In genomic region chr1:6280761-6281451, GRCh38 we compare ENCODE assay signal across 14 cellular contexts. TPM values are rescaled to one million over a fixed set of nuclear protein-coding genes. Genes with fewer than 3 reads are reported as not detected.
DNase-seq lines count a peak whose midpoint lies in the region; ATAC-seq and TF ChIP-seq lines count a peak whose summit lies in the region.
"Had no signal": no experiment of that assay in that cellular context is flagged by ENCODE, and none has a peak within 500 bp of the region (broad histone marks: within the 10 kb centered on the region; RNA-seq: fewer than 3 reads in every experiment).

No MANE protein-coding gene starts in this region.

- POLR2A ChIA-PET in CD4-positive, alpha-beta memory T cell (lab: Charles Lee; ENCODE audit: partially characterized antibody): no interaction called here

- DNase-seq in foreskin keratinocyte (no peak), osteocyte (ENCODE audit: extremely low spot score, unreplicated experiment) (no peak), amniotic stem cell (lab: John Stamatoyannopoulos, UW) (no peak)
- DNase-seq in CD4-positive, alpha-beta memory T cell: no peak
- DNase-seq: activated CD4-positive, CD25-positive, alpha-beta regulatory T cell treated with anti-CD3 and anti-CD28 coated beads, Interleukin-2, amount 50 U/mL, for 72 hours; activated naive CD8-positive, alpha-beta T cell treated with anti-CD3 and anti-CD28 coated beads, Interleukin-2, amount 10 ng/mL, durations not matched to agents 7 days and 5 days; NCI-H774; stimulated activated CD8-positive, alpha-beta memory T cell treated with anti-CD3 and anti-CD28 coated beads, Interleukin-4, amount 100 ng/mL, for 48 hours had no signal

- H3K27ac ChIP-seq in foreskin keratinocyte: no peak overlapping the region
- H3K27ac ChIP-seq in CD4-positive, alpha-beta memory T cell (ENCODE audit: low read depth, low read length): no peak overlapping the region
- H3K27ac ChIP-seq: ovary had no signal

- no peak overlapping the region for H3K4me3 Mint-ChIP-seq in osteocyte (ENCODE audit: unreplicated experiment)
- no peak overlapping the region for H3K4me3 Mint-ChIP-seq in CD4-positive, alpha-beta memory T cell
- H3K4me3 Mint-ChIP-seq: activated naive CD8-positive, alpha-beta T cell treated with anti-CD3 and anti-CD28 coated beads, Interleukin-2, amount 10 ng/mL, durations not matched to agents 7 days and 5 days had no signal

- no peaks in the 10 kb centered on the region for H3K27me3 Mint-ChIP-seq in osteocyte (ENCODE audit: unreplicated experiment)
- no peaks in the 10 kb centered on the region for H3K27me3 Mint-ChIP-seq in CD4-positive, alpha-beta memory T cell
- H3K27me3 Mint-ChIP-seq: activated naive CD8-positive, alpha-beta T cell treated with anti-CD3 and anti-CD28 coated beads, Interleukin-2, amount 10 ng/mL, durations not matched to agents 7 days and 5 days had no signal

- CTCF ChIA-PET in CD4-positive, alpha-beta memory T cell (lab: Charles Lee; ENCODE audit: partially characterized antibody): interaction anchor here (1.3 kb wide), 1 partner anchor 34 kb away, joined by 3 read pairs; no protein-coding TSS in a partner anchor

- no peak overlapping the region for H3K27ac Mint-ChIP-seq in osteocyte (ENCODE audit: unreplicated experiment)
- H3K27ac Mint-ChIP-seq in CD4-positive, alpha-beta memory T cell: no peak overlapping the region
- H3K27ac Mint-ChIP-seq: activated naive CD8-positive, alpha-beta T cell treated with anti-CD3 and anti-CD28 coated beads, Interleukin-2, amount 10 ng/mL, durations not matched to agents 7 days and 5 days had no signal

- no peaks in the 10 kb centered on the region for H3K9me3 ChIP-seq in CD4-positive, alpha-beta memory T cell (ENCODE audit: control insufficient read depth in 1 of 2, low read length in 2 of 2)
- H3K9me3 ChIP-seq: ovary had no signal

- no peaks in the 10 kb centered on the region for H3K36me3 Mint-ChIP-seq in osteocyte (ENCODE audit: unreplicated experiment)
- H3K36me3 Mint-ChIP-seq in CD4-positive, alpha-beta memory T cell: peaks cover 0 to 7% of the 10 kb centered on the region in 2 donors

- H3K27me3 ChIP-seq in foreskin keratinocyte: no peaks in the 10 kb centered on the region
- H3K27me3 ChIP-seq in CD4-positive, alpha-beta memory T cell (ENCODE audit: insufficient read depth, low read length): no peaks in the 10 kb centered on the region
- H3K27me3 ChIP-seq: ovary had no signal

- H3K4me3 ChIP-seq in CD4-positive, alpha-beta memory T cell (ENCODE audit: low read length in 2 of 2): no peak overlapping the region
- H3K4me3 ChIP-seq: ovary had no signal

- ATAC-seq in SK-N-SH treated with all-trans-retinoic acid at 6 μM for 48 hours (peak; percentile 58), foreskin keratinocyte (no peak), HG03469 (IDR thresholded peaks at IDR 0.05; ENCODE audit: unreplicated experiment) (no peak), GM21360 (IDR thresholded peaks at IDR 0.05; ENCODE audit: unreplicated experiment) (no peak)

- intact Hi-C loops in CD4-positive, alpha-beta memory T cell (cut with micrococcal nuclease): no loop called here

- no peaks in the 10 kb centered on the region for H3K36me3 ChIP-seq in CD4-positive, alpha-beta memory T cell (ENCODE audit: insufficient read depth, low read length)
- H3K36me3 ChIP-seq: ovary had no signal

- TF ChIP-seq CTCF in GM12872 (IDR thresholded peaks at IDR 0.05; ENCODE audit: insufficient read depth, low read depth, low read length) (0 out of 3 replicates have a peak, but pooled peaks have one; percentile 13), foreskin keratinocyte (conservative IDR thresholded peaks at IDR 0.05) (peak; percentile 37), osteocyte (IDR thresholded peaks at IDR 0.05) (peak; percentile 35)

- no peaks in the 10 kb centered on the region for H3K9me3 Mint-ChIP-seq in osteocyte (ENCODE audit: unreplicated experiment)
- H3K9me3 Mint-ChIP-seq in CD4-positive, alpha-beta memory T cell: no peaks in the 10 kb centered on the region
- H3K9me3 Mint-ChIP-seq: activated naive CD8-positive, alpha-beta T cell treated with anti-CD3 and anti-CD28 coated beads, Interleukin-2, amount 10 ng/mL, durations not matched to agents 7 days and 5 days had no signal

- H3K4me1 ChIP-seq in foreskin keratinocyte: peaks cover 4% of the 10 kb centered on the region
- H3K4me1 ChIP-seq in CD4-positive, alpha-beta memory T cell (ENCODE audit: insufficient read depth, low read length): no peaks in the 10 kb centered on the region

- H3K4me1 Mint-ChIP-seq in osteocyte (ENCODE audit: unreplicated experiment): peaks cover 9% of the 10 kb centered on the region
- H3K4me1 Mint-ChIP-seq in CD4-positive, alpha-beta memory T cell: no peaks in the 10 kb centered on the region
- H3K4me1 Mint-ChIP-seq: activated naive CD8-positive, alpha-beta T cell treated with anti-CD3 and anti-CD28 coated beads, Interleukin-2, amount 10 ng/mL, durations not matched to agents 7 days and 5 days had no signal

TF ChIP-seq in SK-N-SH treated with all-trans-retinoic acid at 6 μM for 48 hours, 23 proteins besides CTCF, POLR2A, EP300 and RAD21:
- TF ChIP-seq ZNF70 (CRISPR knock-in tag; IDR thresholded peaks at IDR 0.05): no peak

RNA-seq across cellular contexts. Expression of gene GPR153, which starts 20.0 kb away (rescaled TPM):
- total RNA-seq in foreskin keratinocyte (7.5 and 7.9 TPM in 2 replicates), osteocyte (4.2 and 4.4 TPM in 2 replicates)
- 6.8 TPM in 2 replicates for polyA plus RNA-seq in foreskin keratinocyte
- under 1 TPM; 0.32 to 0.33 TPM for total RNA-seq in CD4-positive, alpha-beta memory T cell
- polyA plus RNA-seq in CD4-positive, alpha-beta memory T cell: not detected

RNA-seq across cellular contexts. Expression of gene HES3, which starts 36.9 kb away (rescaled TPM):
- total RNA-seq in foreskin keratinocyte: not detected in 2 replicates
- polyA plus RNA-seq in foreskin keratinocyte: not detected in 2 replicates
- total RNA-seq in osteocyte: not detected in 2 replicates
- total RNA-seq in CD4-positive, alpha-beta memory T cell: not detected
- polyA plus RNA-seq in CD4-positive, alpha-beta memory T cell: not detected
- total RNA-seq: activated naive CD8-positive, alpha-beta T cell treated with anti-CD3 and anti-CD28 coated beads, Interleukin-2, amount 10 ng/mL, durations not matched to agents 7 days and 5 days; glomerular endothelial cell; ovary had no signal
- polyA plus RNA-seq: ovary had no signal

RNA-seq across cellular contexts. Expression of gene ICMT, which starts 45.1 kb away (rescaled TPM):
- 70.0 and 91.0 TPM in 2 replicates for total RNA-seq in foreskin keratinocyte
- 37.8 and 53.7 TPM in 2 replicates for polyA plus RNA-seq in foreskin keratinocyte
- 74.7 and 81.1 TPM in 2 replicates for total RNA-seq in osteocyte
- total RNA-seq in CD4-positive, alpha-beta memory T cell: 10 to 100 TPM; 19.6 to 23.1 TPM
- 10 to 100 TPM; 16.1 to 21.3 TPM for polyA plus RNA-seq in CD4-positive, alpha-beta memory T cell
